Comparison of ENCODE assay signal across 9 cellular contexts in the genomic region with DNA sequence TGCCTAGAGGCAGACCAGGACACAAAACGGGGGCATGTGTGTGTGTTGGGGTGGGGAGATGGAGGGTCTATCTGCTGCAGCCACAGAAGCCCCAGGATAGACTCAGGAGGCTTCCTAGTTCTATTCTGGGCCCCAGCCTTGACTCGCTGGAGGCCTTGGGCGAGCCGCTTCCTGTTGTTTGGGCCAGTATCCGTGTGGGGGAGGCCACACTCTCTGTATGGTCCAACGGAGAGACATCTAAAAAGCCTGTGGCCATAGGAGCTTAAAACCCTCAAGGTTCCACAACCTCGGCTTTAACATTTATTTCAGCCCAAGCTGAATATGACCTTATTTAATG. TPM values are rescaled to one million over a fixed set of nuclear protein-coding genes. Genes with fewer than 3 reads are reported as not detected.
DNase-seq lines count a peak whose midpoint lies in the region; ATAC-seq and TF ChIP-seq lines count a peak whose summit lies in the region.
"Had no signal": no experiment of that assay in that cellular context is flagged by ENCODE, and none has a peak within 500 bp of the region (broad histone marks: within the 10 kb centered on the region; RNA-seq: fewer than 3 reads in every experiment).

No MANE protein-coding gene starts in this region.

- H3K27ac ChIP-seq in psoas muscle: peak overlapping the region; percentile 46
- H3K27ac ChIP-seq in A673 (ENCODE audit: low read depth, low read length, poor library complexity, severe bottlenecking): no peak overlapping the region

- WGBS in psoas muscle, 3 donors: 49 to 69% (median 58%) methylated on average over 7 of the region's 7 CpGs

- in situ Hi-C loops in GM13977 (cut with MboI; ENCODE audit: low pct_unique_long_range_greater_than_20kb, low sequenced_read_pairs, unreplicated experiment): no loop called here

- no peaks in the 10 kb centered on the region for H3K9me3 Mint-ChIP-seq in IgD-negative memory B cell
- no peaks in the 10 kb centered on the region for H3K9me3 Mint-ChIP-seq in dendritic cell treated with granulocyte-macrophage colony-stimulating factor and Interleukin-4, amounts not matched to agents 40 ng/mL and 50 ng/mL, for 4 days

- H3K4me1 ChIP-seq in psoas muscle (no peaks in the 10 kb centered on the region), A673 (ENCODE audit: insufficient read depth, low read length, poor library complexity, severe bottlenecking) (no peaks in the 10 kb centered on the region)

- H3K27me3 ChIP-seq in psoas muscle (ENCODE audit: insufficient read depth in 3 of 3, low read length in 2 of 3) (no peaks in the 10 kb centered on the region), A673 (replicated peaks; ENCODE audit: insufficient read depth, low read depth, low read length, poor library complexity) (no peaks in the 10 kb centered on the region)

- H3K27me3 Mint-ChIP-seq in IgD-negative memory B cell: no peaks in the 10 kb centered on the region
- H3K27me3 Mint-ChIP-seq in dendritic cell treated with granulocyte-macrophage colony-stimulating factor and Interleukin-4, amounts not matched to agents 40 ng/mL and 50 ng/mL, for 4 days: no peaks in the 10 kb centered on the region

- intact Hi-C loops in dendritic cell treated with granulocyte-macrophage colony-stimulating factor and Interleukin-4, amounts not matched to agents 40 ng/mL and 50 ng/mL, for 4 days (cut with micrococcal nuclease): loop anchor here (1.0 to 5.0 kb wide), 2 partner anchors 34 to 66 kb away; no protein-coding TSS in a partner anchor
- intact Hi-C loops in psoas muscle (cut with DNase I) (loop anchor here (2.0 to 5.0 kb wide), 3 partner anchors 49 to 119 kb away; no protein-coding TSS in a partner anchor), A673 (cut with micrococcal nuclease; ENCODE audit: unreplicated experiment) (no loop called here)

- peaks cover 19 to 23% (median 22%) of the 10 kb centered on the region in 3 donors for H3K4me1 Mint-ChIP-seq in IgD-negative memory B cell
- H3K4me1 Mint-ChIP-seq in dendritic cell treated with granulocyte-macrophage colony-stimulating factor and Interleukin-4, amounts not matched to agents 40 ng/mL and 50 ng/mL, for 4 days (ENCODE audit: low read depth): peaks cover 76% of the 10 kb centered on the region

- BruUV-seq in A673 (replicated peaks; lab: Mats Ljungman, UMichigan): no TSS peak

- H3K4me3 Mint-ChIP-seq in IgD-negative memory B cell: peak overlapping the region in 2 of 4 donors; percentile 39 to 59
- H3K4me3 Mint-ChIP-seq in dendritic cell treated with granulocyte-macrophage colony-stimulating factor and Interleukin-4, amounts not matched to agents 40 ng/mL and 50 ng/mL, for 4 days: peak overlapping the region; percentile 13

- H3K27ac Mint-ChIP-seq in IgD-negative memory B cell: peak overlapping the region; percentile 2 to 83 (median 8)
- peak overlapping the region; percentile 92 for H3K27ac Mint-ChIP-seq in dendritic cell treated with granulocyte-macrophage colony-stimulating factor and Interleukin-4, amounts not matched to agents 40 ng/mL and 50 ng/mL, for 4 days

- POLR2A ChIA-PET in A673 (lab: Charles Lee; ENCODE audit: low non-redundant PET): no interaction called here

- H3K9me3 ChIP-seq in psoas muscle (no peaks in the 10 kb centered on the region), A673 (ENCODE audit: low read depth, low read length, poor library complexity, severe bottlenecking) (no peaks in the 10 kb centered on the region)

- CTCF ChIA-PET in A673 (lab: Charles Lee): no interaction called here

- no peak overlapping the region for H3K4me3 ChIP-seq in psoas muscle
- no peak overlapping the region for H3K4me3 ChIP-seq in A673 (ENCODE audit: low read depth, low read length, poor library complexity, severe bottlenecking)

- H3K36me3 Mint-ChIP-seq in IgD-negative memory B cell: no peaks in the 10 kb centered on the region
- H3K36me3 Mint-ChIP-seq in dendritic cell treated with granulocyte-macrophage colony-stimulating factor and Interleukin-4, amounts not matched to agents 40 ng/mL and 50 ng/mL, for 4 days (ENCODE audit: low read depth): peaks cover 6% of the 10 kb centered on the region

- peak; percentile 46 for DNase-seq in GM13977 (ENCODE audit: low spot score)
- peak; percentile 52 to 62 for DNase-seq in psoas muscle
- no peak for DNase-seq in GOT3 (lab: John Stamatoyannopoulos, UW)
- DNase-seq in SHP77 (lab: John Stamatoyannopoulos, UW): no peak
- DNase-seq in A673 (ENCODE audit: low spot score): no peak
- DNase-seq: activated T-cell treated with anti-CD3 and anti-CD28 coated beads, Interleukin-2, amount 50 U/mL, for 1 hour had no signal

- TF ChIP-seq CTCF in GM13977 (IDR thresholded peaks at IDR 0.05; ENCODE audit: extremely low read depth, insufficient read depth, missing control alignments) (no peak), psoas muscle (IDR thresholded peaks at IDR 0.05) (no peak), A673 (conservative IDR thresholded peaks at IDR 0.05; ENCODE audit: low read depth, low read length) (no peak)

- H3K36me3 ChIP-seq in psoas muscle (ENCODE audit: insufficient read depth in 1 of 2, low read depth in 1 of 2) (no peaks in the 10 kb centered on the region), A673 (ENCODE audit: insufficient read depth, low read length, poor library complexity, severe bottlenecking) (peaks cover 2% of the 10 kb centered on the region)

- ATAC-seq in psoas muscle (no peak), GM21381 (IDR thresholded peaks at IDR 0.05; ENCODE audit: unreplicated experiment) (no peak)

RNA-seq across cellular contexts. Expression of a gene that starts 32.8 kb away (rescaled TPM):
- polyA plus RNA-seq in IgD-negative memory B cell (1.2 TPM), psoas muscle (1 to 10 TPM in 2 of 3 donors, under 1 TPM in 1; 0.87 to 2.9 (median 2.1) TPM)
- total RNA-seq in psoas muscle (1 to 10 TPM; 1.1 to 3.2 (median 1.6) TPM), A673 (2021) (16.1 and 17.8 TPM in 2 replicates)

Comparison
In these comparisons a context has a peak if more than half of its experiments do, and no peak if none do; other contexts are left out.
1. DNase-seq: peak in GM13977 (single experiment) and psoas muscle (2 of 2); none in GOT3 (single experiment), SHP77 (0 of 2) and A673 (single experiment).